In genomic region chr2:176508984-176509383, GRCh38 we compare ENCODE assay signal across 11 cellular contexts.
DNase-seq lines count a peak whose midpoint lies in the region; ATAC-seq and TF ChIP-seq lines count a peak whose summit lies in the region.
"Had no signal": no experiment of that assay in that cellular context is flagged by ENCODE, and none has a peak within 500 bp of the region (broad histone marks: within the 10 kb centered on the region; RNA-seq: fewer than 3 reads in every experiment).

No MANE protein-coding gene starts in this region.

- in situ Hi-C loops in ACHN (cut with HindIII; ENCODE audit: low pct_ligation_motif_present, low pct_unique_long_range_greater_than_20kb, low sequenced_read_pairs) = no loop called here

- H3K4me1 ChIP-seq in prostate gland (replicated peaks) (no peaks in the 10 kb centered on the region), lower lobe of right lung (no peaks in the 10 kb centered on the region)

- TF ChIP-seq CTCF in prostate gland (IDR thresholded peaks at IDR 0.05) (no peak), lower lobe of right lung (IDR thresholded peaks at IDR 0.05) (no peak)

- peak; percentile 75 for ATAC-seq in GM19023 (IDR thresholded peaks at IDR 0.05; ENCODE audit: unreplicated experiment)
- ATAC-seq in HG02973 (IDR thresholded peaks at IDR 0.05; ENCODE audit: unreplicated experiment) = peak; percentile 73
- no peak for ATAC-seq in lower lobe of right lung

- H3K27ac ChIP-seq in prostate gland (no peak overlapping the region), lower lobe of right lung (no peak overlapping the region)

- H3K4me3 ChIP-seq in prostate gland = no peak overlapping the region
- H3K4me3 ChIP-seq in lower lobe of right lung = no peak overlapping the region

- DNase-seq in ACHN = peak; percentile 11
- DNase-seq in SK-N-DZ (ENCODE audit: low spot score) = peak; percentile 61
- DNase-seq in HT-29 (ENCODE audit: low spot score) = no peak
- DNase-seq in OCI-M2 (lab: John Stamatoyannopoulos, UW; ENCODE audit: unreplicated experiment) = no peak
- DNase-seq in prostate gland (ENCODE audit: low spot score) = no peak
- no peak for DNase-seq in lower lobe of right lung
- DNase-seq: BE2C, NCI-H446, nucleus accumbens had no signal

- H3K36me3 ChIP-seq in prostate gland (no peaks in the 10 kb centered on the region), lower lobe of right lung (no peaks in the 10 kb centered on the region)
- H3K36me3 ChIP-seq: BE2C had no signal

- H3K27me3 ChIP-seq in prostate gland (replicated peaks; ENCODE audit: insufficient read depth) = peaks cover 8% of the 10 kb centered on the region
- no peaks in the 10 kb centered on the region for H3K27me3 ChIP-seq in lower lobe of right lung (ENCODE audit: low read depth)
- H3K27me3 ChIP-seq: BE2C had no signal

- H3K9me3 ChIP-seq in prostate gland (no peaks in the 10 kb centered on the region), lower lobe of right lung (no peaks in the 10 kb centered on the region)
- H3K9me3 ChIP-seq: BE2C had no signal

- WGBS in prostate gland = 79% methylated on average over 3 of the region's 3 CpGs

- TF ChIP-seq POLR2A in prostate gland (IDR thresholded peaks at IDR 0.05) = no peak

- intact Hi-C loops in prostate gland (cut with DNase I) = no loop called here
- intact Hi-C loops in lower lobe of right lung (cut with DNase I) = no loop called here

Comparison
In these comparisons a context has a peak if more than half of its experiments do, and no peak if none do; other contexts are left out.
1. DNase-seq: peak in ACHN (single experiment) and SK-N-DZ (single experiment); none in HT-29 (single experiment), OCI-M2 (single experiment), prostate gland (single experiment) and lower lobe of right lung (single experiment).
2. ATAC-seq: peak in GM19023 (single experiment) and HG02973 (single experiment); none in lower lobe of right lung (0 of 2).